In genomic region chr20:41889125-41889870, GRCh38 we compare ENCODE assay signal across 13 cellular contexts.
DNase-seq lines count a peak whose midpoint lies in the region; ATAC-seq and TF ChIP-seq lines count a peak whose summit lies in the region.
"Had no signal": no experiment of that assay in that cellular context is flagged by ENCODE, and none has a peak within 500 bp of the region (broad histone marks: within the 10 kb centered on the region; RNA-seq: fewer than 3 reads in every experiment).

No MANE protein-coding gene starts in this region.

- intact Hi-C loops in Calu3 (cut with micrococcal nuclease; ENCODE audit: unreplicated experiment) = loop anchor here (1.0 to 10.0 kb wide), 3 partner anchors 128 to 1296 kb away; partner anchors contain the start of gene PTPRT

- H2AFZ ChIP-seq in OCI-LY1 (ENCODE audit: low read length) = no peak overlapping the region

- H3K4me1 ChIP-seq in OCI-LY1 (ENCODE audit: insufficient read depth, low read length, severe bottlenecking) (no peaks in the 10 kb centered on the region), iPS DF 6.9 (ENCODE audit: control insufficient read depth, insufficient read depth, low read length) (no peaks in the 10 kb centered on the region; the same call in 1 of the 2 replicates), gastroesophageal sphincter (no peaks in the 10 kb centered on the region)
- H3K4me1 ChIP-seq: foreskin keratinocyte had no signal

- WGBS in iPS DF 6.9 (ENCODE audit: insufficient coverage, insufficient read length) = no CpG with 5 or more reads among the region's 3 CpGs
- 50 to 62% methylated on average over 2 to 3 of the region's 3 CpGs for WGBS in gastroesophageal sphincter (ENCODE audit: low coverage in 1 of 2), 2 donors

- H3K27me3 ChIP-seq in OCI-LY1 (ENCODE audit: insufficient read depth, low read length) = no peaks in the 10 kb centered on the region
- no peaks in the 10 kb centered on the region for H3K27me3 ChIP-seq in iPS DF 6.9 (ENCODE audit: control insufficient read depth, insufficient read depth, low read length)
- peaks cover 25% of the 10 kb centered on the region for H3K27me3 ChIP-seq in gastroesophageal sphincter
- H3K27me3 ChIP-seq: foreskin keratinocyte had no signal

- H3K9me2 ChIP-seq in OCI-LY1 (ENCODE audit: low read depth, low read length) = no peaks in the 10 kb centered on the region

- no peak for ATAC-seq in gastroesophageal sphincter
- ATAC-seq: foreskin keratinocyte had no signal

- CTCF ChIA-PET in Calu3 (lab: Charles Lee) = interaction anchor here (0.7 to 2.1 kb wide), 6 partner anchors 13 to 1299 kb away, joined by 3 to 10 read pairs (median 4); no protein-coding TSS in a partner anchor

- H3K27ac ChIP-seq in OCI-LY1 (ENCODE audit: low read depth, low read length, poor library complexity, severe bottlenecking) = no peak overlapping the region
- no peak overlapping the region for H3K27ac ChIP-seq in iPS DF 6.9 (ENCODE audit: low read length)
- H3K27ac ChIP-seq in gastroesophageal sphincter = no peak overlapping the region
- H3K27ac ChIP-seq: foreskin keratinocyte had no signal

- TF ChIP-seq CTCF in Calu3 (IDR thresholded peaks at IDR 0.05; ENCODE audit: unreplicated experiment) = peak; percentile 13
- peak; percentile 27 for TF ChIP-seq CTCF in GM13977 (IDR thresholded peaks at IDR 0.05; ENCODE audit: extremely low read depth, insufficient read depth, missing control alignments)
- peak; percentile 26; the same call in 1 of the 2 replicates for TF ChIP-seq CTCF in OCI-LY1 (IDR thresholded peaks at IDR 0.05; ENCODE audit: low read length)
- TF ChIP-seq CTCF in gastroesophageal sphincter (IDR thresholded peaks at IDR 0.05) = peak in 2 of 4 experiments; percentile 10 to 37

- BruUV-seq in Calu3 (replicated peaks; lab: Mats Ljungman, UMichigan) = no TSS peak

- TF ChIP-seq POLR2A in gastroesophageal sphincter (IDR thresholded peaks at IDR 0.05) = no peak

- no peaks in the 10 kb centered on the region for H3K36me3 ChIP-seq in OCI-LY1 (ENCODE audit: insufficient read depth, low read length)
- no peaks in the 10 kb centered on the region for H3K36me3 ChIP-seq in iPS DF 6.9 (ENCODE audit: control insufficient read depth, insufficient read depth, low read length)
- H3K36me3 ChIP-seq in gastroesophageal sphincter = no peaks in the 10 kb centered on the region

- in situ Hi-C loops in GM13977 (cut with MboI; ENCODE audit: low pct_unique_long_range_greater_than_20kb, low sequenced_read_pairs, unreplicated experiment) = no loop called here

- no peaks in the 10 kb centered on the region for H3F3A ChIP-seq in OCI-LY1 (ENCODE audit: insufficient read depth, low read length)

- H3K9me3 ChIP-seq in OCI-LY1 (ENCODE audit: low read length) (no peaks in the 10 kb centered on the region), iPS DF 6.9 (ENCODE audit: control insufficient read depth, insufficient read depth, low read length) (no peaks in the 10 kb centered on the region), gastroesophageal sphincter (no peaks in the 10 kb centered on the region)

- TF ChIP-seq EP300 in gastroesophageal sphincter (IDR thresholded peaks at IDR 0.05) = no peak

- H3K79me2 ChIP-seq in OCI-LY1 (ENCODE audit: insufficient read depth, low read length) = no peaks in the 10 kb centered on the region

- no peak overlapping the region for H3K4me3 Mint-ChIP-seq in Calu3 (ENCODE audit: low read depth, unreplicated experiment)
- H3K4me3 Mint-ChIP-seq: central memory CD8-positive, alpha-beta T cell had no signal

- no peaks in the 10 kb centered on the region for H3K27me3 Mint-ChIP-seq in Calu3 (ENCODE audit: unreplicated experiment)
- H3K27me3 Mint-ChIP-seq: central memory CD8-positive, alpha-beta T cell had no signal

- no peak overlapping the region for H3K9ac ChIP-seq in OCI-LY1 (ENCODE audit: low read length)

- peaks cover 8% of the 10 kb centered on the region for H3K9me3 Mint-ChIP-seq in Calu3 (ENCODE audit: low read depth, unreplicated experiment)

- H3K4me1 Mint-ChIP-seq in Calu3 (ENCODE audit: low read depth, unreplicated experiment) = peaks cover 20% of the 10 kb centered on the region
- H3K4me1 Mint-ChIP-seq: central memory CD8-positive, alpha-beta T cell had no signal

- no peaks in the 10 kb centered on the region for H3K36me3 Mint-ChIP-seq in Calu3 (ENCODE audit: insufficient read depth, unreplicated experiment)

- H3K4me2 ChIP-seq in OCI-LY1 (ENCODE audit: low read length) = no peak overlapping the region

- DNase-seq in Calu3 (peak; percentile 50), GM13977 (ENCODE audit: low spot score) (no peak), iPS DF 6.9 (ENCODE audit: low read depth, low spot score) (peak; percentile 29), Kasumi-1 (lab: John Stamatoyannopoulos, UW) (no peak), NCI-H146 (lab: John Stamatoyannopoulos, UW) (no peak), activated T-cell treated with anti-CD3 and anti-CD28 coated beads for 4 hours (no peak)
- DNase-seq: activated T-cell treated with anti-CD3 and anti-CD28 coated beads, Interleukin-2, amount 50 U/mL, for 48 hours; DMS79 treated with DMSO at 0.1 percent for 48 hours; stimulated activated naive CD4-positive, alpha-beta T cell treated with Interleukin-2 at 50 U/mL for 16 hours had no signal

- no peak overlapping the region for H3K27ac Mint-ChIP-seq in Calu3 (ENCODE audit: unreplicated experiment)

- H3K4me3 ChIP-seq in OCI-LY1 (ENCODE audit: low read depth, low read length, poor library complexity, severe bottlenecking) (no peak overlapping the region), iPS DF 6.9 (ENCODE audit: low read length) (no peak overlapping the region), gastroesophageal sphincter (no peak overlapping the region)

- no peaks in the 10 kb centered on the region for H4K20me1 ChIP-seq in OCI-LY1 (ENCODE audit: insufficient read depth, low read length)

Comparison
In these comparisons a context has a peak if more than half of its experiments do, and no peak if none do; other contexts are left out.
1. DNase-seq: peak in Calu3 (single experiment) and iPS DF 6.9 (single experiment); none in GM13977 (single experiment), Kasumi-1 (0 of 2), NCI-H146 (single experiment) and activated T-cell treated with anti-CD3 and anti-CD28 coated beads for 4 hours (single experiment).